ENCODE assay signal across 2 cellular contexts in the genomic region with DNA sequence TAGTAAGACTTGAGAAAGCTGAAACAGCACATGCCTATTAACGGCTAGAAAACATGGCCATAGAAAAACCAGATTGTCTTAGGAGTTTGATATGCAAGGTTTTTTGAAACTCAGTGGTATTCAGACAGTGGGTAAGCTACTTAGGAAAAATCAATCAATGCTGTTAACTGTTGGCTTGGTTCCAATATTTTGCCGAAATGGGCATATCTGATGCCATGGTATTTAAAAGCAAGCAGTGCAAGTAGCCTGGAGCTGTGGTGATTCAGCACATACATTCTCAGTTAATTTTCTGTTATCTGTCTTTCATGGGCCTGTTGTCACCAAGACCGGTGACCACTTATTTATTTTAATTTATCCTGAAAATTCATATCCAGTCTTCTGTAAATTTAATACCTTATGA.
TF ChIP-seq lines count a peak whose summit lies in the region.

No MANE protein-coding gene starts in this region.

TF ChIP-seq in GM23338, 12 proteins besides CTCF, POLR2A, EP300 and RAD21 (continues in another document):
- TF ChIP-seq, protein P1, sequence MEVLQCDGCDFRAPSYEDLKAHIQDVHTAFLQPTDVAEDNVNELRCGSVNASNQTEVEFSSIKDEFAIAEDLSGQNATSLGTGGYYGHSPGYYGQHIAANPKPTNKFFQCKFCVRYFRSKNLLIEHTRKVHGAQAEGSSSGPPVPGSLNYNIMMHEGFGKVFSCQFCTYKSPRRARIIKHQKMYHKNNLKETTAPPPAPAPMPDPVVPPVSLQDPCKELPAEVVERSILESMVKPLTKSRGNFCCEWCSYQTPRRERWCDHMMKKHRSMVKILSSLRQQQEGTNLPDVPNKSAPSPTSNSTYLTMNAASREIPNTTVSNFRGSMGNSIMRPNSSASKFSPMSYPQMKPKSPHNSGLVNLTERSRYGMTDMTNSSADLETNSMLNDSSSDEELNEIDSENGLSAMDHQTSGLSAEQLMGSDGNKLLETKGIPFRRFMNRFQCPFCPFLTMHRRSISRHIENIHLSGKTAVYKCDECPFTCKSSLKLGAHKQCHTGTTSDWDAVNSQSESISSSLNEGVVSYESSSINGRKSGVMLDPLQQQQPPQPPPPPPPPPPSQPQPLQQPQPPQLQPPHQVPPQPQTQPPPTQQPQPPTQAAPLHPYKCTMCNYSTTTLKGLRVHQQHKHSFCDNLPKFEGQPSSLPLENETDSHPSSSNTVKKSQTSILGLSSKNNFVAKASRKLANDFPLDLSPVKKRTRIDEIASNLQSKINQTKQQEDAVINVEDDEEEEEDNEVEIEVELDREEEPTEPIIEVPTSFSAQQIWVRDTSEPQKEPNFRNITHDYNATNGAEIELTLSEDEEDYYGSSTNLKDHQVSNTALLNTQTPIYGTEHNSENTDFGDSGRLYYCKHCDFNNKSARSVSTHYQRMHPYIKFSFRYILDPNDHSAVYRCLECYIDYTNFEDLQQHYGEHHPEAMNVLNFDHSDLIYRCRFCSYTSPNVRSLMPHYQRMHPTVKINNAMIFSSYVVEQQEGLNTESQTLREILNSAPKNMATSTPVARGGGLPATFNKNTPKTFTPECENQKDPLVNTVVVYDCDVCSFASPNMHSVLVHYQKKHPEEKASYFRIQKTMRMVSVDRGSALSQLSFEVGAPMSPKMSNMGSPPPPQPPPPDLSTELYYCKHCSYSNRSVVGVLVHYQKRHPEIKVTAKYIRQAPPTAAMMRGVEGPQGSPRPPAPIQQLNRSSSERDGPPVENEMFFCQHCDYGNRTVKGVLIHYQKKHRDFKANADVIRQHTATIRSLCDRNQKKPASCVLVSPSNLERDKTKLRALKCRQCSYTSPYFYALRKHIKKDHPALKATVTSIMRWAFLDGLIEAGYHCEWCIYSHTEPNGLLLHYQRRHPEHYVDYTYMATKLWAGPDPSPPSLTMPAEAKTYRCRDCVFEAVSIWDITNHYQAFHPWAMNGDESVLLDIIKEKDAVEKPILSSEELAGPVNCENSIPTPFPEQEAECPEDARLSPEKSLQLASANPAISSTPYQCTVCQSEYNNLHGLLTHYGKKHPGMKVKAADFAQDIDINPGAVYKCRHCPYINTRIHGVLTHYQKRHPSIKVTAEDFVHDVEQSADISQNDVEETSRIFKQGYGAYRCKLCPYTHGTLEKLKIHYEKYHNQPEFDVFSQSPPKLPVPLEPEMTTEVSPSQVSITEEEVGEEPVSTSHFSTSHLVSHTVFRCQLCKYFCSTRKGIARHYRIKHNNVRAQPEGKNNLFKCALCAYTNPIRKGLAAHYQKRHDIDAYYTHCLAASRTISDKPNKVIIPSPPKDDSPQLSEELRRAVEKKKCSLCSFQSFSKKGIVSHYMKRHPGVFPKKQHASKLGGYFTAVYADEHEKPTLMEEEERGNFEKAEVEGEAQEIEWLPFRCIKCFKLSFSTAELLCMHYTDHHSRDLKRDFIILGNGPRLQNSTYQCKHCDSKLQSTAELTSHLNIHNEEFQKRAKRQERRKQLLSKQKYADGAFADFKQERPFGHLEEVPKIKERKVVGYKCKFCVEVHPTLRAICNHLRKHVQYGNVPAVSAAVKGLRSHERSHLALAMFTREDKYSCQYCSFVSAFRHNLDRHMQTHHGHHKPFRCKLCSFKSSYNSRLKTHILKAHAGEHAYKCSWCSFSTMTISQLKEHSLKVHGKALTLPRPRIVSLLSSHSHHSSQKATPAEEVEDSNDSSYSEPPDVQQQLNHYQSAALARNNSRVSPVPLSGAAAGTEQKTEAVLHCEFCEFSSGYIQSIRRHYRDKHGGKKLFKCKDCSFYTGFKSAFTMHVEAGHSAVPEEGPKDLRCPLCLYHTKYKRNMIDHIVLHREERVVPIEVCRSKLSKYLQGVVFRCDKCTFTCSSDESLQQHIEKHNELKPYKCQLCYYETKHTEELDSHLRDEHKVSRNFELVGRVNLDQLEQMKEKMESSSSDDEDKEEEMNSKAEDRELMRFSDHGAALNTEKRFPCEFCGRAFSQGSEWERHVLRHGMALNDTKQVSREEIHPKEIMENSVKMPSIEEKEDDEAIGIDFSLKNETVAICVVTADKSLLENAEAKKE (CRISPR knock-in tag; IDR thresholded peaks at IDR 0.05): no peak
- TF ChIP-seq POLR2AphosphoS5 (IDR thresholded peaks at IDR 0.05; ENCODE audit: low read depth) (no peak), STAT1 (IDR thresholded peaks at IDR 0.05; ENCODE audit: unreplicated experiment) (no peak), ZNF114 (CRISPR knock-in tag; IDR thresholded peaks at IDR 0.05) (no peak), EZH2phosphoT487 (IDR thresholded peaks at IDR 0.05; ENCODE audit: unreplicated experiment) (no peak), NANOG (IDR thresholded peaks at IDR 0.05; ENCODE audit: borderline replicate concordance) (no peak), CREB1 (CRISPR knock-in tag; IDR thresholded peaks at IDR 0.05; ENCODE audit: low read depth) (no peak), JUNB (IDR thresholded peaks at IDR 0.05; ENCODE audit: unreplicated experiment) (no peak)
- TF ChIP-seq, protein P2, sequence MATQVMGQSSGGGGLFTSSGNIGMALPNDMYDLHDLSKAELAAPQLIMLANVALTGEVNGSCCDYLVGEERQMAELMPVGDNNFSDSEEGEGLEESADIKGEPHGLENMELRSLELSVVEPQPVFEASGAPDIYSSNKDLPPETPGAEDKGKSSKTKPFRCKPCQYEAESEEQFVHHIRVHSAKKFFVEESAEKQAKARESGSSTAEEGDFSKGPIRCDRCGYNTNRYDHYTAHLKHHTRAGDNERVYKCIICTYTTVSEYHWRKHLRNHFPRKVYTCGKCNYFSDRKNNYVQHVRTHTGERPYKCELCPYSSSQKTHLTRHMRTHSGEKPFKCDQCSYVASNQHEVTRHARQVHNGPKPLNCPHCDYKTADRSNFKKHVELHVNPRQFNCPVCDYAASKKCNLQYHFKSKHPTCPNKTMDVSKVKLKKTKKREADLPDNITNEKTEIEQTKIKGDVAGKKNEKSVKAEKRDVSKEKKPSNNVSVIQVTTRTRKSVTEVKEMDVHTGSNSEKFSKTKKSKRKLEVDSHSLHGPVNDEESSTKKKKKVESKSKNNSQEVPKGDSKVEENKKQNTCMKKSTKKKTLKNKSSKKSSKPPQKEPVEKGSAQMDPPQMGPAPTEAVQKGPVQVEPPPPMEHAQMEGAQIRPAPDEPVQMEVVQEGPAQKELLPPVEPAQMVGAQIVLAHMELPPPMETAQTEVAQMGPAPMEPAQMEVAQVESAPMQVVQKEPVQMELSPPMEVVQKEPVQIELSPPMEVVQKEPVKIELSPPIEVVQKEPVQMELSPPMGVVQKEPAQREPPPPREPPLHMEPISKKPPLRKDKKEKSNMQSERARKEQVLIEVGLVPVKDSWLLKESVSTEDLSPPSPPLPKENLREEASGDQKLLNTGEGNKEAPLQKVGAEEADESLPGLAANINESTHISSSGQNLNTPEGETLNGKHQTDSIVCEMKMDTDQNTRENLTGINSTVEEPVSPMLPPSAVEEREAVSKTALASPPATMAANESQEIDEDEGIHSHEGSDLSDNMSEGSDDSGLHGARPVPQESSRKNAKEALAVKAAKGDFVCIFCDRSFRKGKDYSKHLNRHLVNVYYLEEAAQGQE (IDR thresholded peaks at IDR 0.05; ENCODE audit: unreplicated experiment): no peak
- TF ChIP-seq, protein P3, sequence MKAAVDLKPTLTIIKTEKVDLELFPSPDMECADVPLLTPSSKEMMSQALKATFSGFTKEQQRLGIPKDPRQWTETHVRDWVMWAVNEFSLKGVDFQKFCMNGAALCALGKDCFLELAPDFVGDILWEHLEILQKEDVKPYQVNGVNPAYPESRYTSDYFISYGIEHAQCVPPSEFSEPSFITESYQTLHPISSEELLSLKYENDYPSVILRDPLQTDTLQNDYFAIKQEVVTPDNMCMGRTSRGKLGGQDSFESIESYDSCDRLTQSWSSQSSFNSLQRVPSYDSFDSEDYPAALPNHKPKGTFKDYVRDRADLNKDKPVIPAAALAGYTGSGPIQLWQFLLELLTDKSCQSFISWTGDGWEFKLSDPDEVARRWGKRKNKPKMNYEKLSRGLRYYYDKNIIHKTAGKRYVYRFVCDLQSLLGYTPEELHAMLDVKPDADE (IDR thresholded peaks at IDR 0.05): no peak

TF ChIP-seq in K562, 482 proteins besides CTCF, POLR2A, EP300 and RAD21:
- TF ChIP-seq PTTG1 (tag; IDR thresholded peaks at IDR 0.05; ENCODE audit: low read depth): no peak
- TF ChIP-seq, protein P4, sequence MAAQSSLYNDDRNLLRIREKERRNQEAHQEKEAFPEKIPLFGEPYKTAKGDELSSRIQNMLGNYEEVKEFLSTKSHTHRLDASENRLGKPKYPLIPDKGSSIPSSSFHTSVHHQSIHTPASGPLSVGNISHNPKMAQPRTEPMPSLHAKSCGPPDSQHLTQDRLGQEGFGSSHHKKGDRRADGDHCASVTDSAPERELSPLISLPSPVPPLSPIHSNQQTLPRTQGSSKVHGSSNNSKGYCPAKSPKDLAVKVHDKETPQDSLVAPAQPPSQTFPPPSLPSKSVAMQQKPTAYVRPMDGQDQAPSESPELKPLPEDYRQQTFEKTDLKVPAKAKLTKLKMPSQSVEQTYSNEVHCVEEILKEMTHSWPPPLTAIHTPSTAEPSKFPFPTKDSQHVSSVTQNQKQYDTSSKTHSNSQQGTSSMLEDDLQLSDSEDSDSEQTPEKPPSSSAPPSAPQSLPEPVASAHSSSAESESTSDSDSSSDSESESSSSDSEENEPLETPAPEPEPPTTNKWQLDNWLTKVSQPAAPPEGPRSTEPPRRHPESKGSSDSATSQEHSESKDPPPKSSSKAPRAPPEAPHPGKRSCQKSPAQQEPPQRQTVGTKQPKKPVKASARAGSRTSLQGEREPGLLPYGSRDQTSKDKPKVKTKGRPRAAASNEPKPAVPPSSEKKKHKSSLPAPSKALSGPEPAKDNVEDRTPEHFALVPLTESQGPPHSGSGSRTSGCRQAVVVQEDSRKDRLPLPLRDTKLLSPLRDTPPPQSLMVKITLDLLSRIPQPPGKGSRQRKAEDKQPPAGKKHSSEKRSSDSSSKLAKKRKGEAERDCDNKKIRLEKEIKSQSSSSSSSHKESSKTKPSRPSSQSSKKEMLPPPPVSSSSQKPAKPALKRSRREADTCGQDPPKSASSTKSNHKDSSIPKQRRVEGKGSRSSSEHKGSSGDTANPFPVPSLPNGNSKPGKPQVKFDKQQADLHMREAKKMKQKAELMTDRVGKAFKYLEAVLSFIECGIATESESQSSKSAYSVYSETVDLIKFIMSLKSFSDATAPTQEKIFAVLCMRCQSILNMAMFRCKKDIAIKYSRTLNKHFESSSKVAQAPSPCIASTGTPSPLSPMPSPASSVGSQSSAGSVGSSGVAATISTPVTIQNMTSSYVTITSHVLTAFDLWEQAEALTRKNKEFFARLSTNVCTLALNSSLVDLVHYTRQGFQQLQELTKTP (IDR thresholded peaks at IDR 0.05; ENCODE audit: low read depth in 1 of 2, partially characterized antibody in 2 of 2): no peak
- TF ChIP-seq MAFG (tag; conservative IDR thresholded peaks at IDR 0.05): 0 out of 2 replicates have a peak, but pooled peaks have one; percentile 5
- TF ChIP-seq NR2C1 (IDR thresholded peaks at IDR 0.05): no peak
- TF ChIP-seq NR2C1 (tag; IDR thresholded peaks at IDR 0.05): no peak
- TF ChIP-seq FOXK2 (conservative IDR thresholded peaks at IDR 0.05 in 1 of 2, IDR thresholded peaks at IDR 0.05 in 1 of 2; ENCODE audit: low read depth in 2 of 2): no peak
- TF ChIP-seq NFIC (IDR thresholded peaks at IDR 0.05): peak; percentile 80
- 0 out of 2 replicates have a peak, but pooled peaks have one; percentile 5 for TF ChIP-seq C11orf30 (IDR thresholded peaks at IDR 0.05; ENCODE audit: low read depth)
- TF ChIP-seq EP400 (IDR thresholded peaks at IDR 0.05): no peak
- TF ChIP-seq NFE2 (IDR thresholded peaks at IDR 0.05; ENCODE audit: low read depth): peak; percentile 40; the same call in 1 of the 2 replicates
- TF ChIP-seq NFIX (CRISPR knock-in tag; IDR thresholded peaks at IDR 0.05; ENCODE audit: low read depth): 0 out of 2 replicates have a peak, but pooled peaks have one; percentile 32
